21 cellular contexts compared by ENCODE assay signal in genomic region chr5:34652916-34653315, GRCh38. TPM values are rescaled to one million over a fixed set of nuclear protein-coding genes. Genes with fewer than 3 reads are reported as not detected.
DNase-seq lines count a peak whose midpoint lies in the region; ATAC-seq, FAIRE-seq and TF ChIP-seq lines count a peak whose summit lies in the region.
"Had no signal": no experiment of that assay in that cellular context is flagged by ENCODE, and none has a peak within 500 bp of the region (broad histone marks: within the 10 kb centered on the region; RNA-seq: fewer than 3 reads in every experiment).

No MANE protein-coding gene starts in this region.

- POLR2A ChIA-PET in A549 (lab: Yijun Ruan, JAX) = interaction anchor here (1.8 kb wide), 1 partner anchor 67 kb away, joined by 9 read pairs; no protein-coding TSS in a partner anchor

- H3K27me3 Mint-ChIP-seq in HFFc6 (ENCODE audit: insufficient read depth) = peaks cover 6% of the 10 kb centered on the region

- no peak for ATAC-seq in A549
- ATAC-seq: activated CD8-positive, alpha-beta memory T cell treated with anti-CD3 and anti-CD28 coated beads, Interleukin-2, amount 10 ng/mL, durations not matched to agents 7 days and 5 days; foreskin keratinocyte; natural killer cell had no signal

- H3K4me3 ChIP-seq in A549 = no peak overlapping the region
- no peak overlapping the region for H3K4me3 ChIP-seq in astrocyte of the cerebellum (ENCODE audit: low read depth, low read length)
- no peak overlapping the region for H3K4me3 ChIP-seq in fibroblast of the aortic adventitia (ENCODE audit: low read depth, low read length)
- H3K4me3 ChIP-seq: lung had no signal

- in situ Hi-C loops in astrocyte of the cerebellum (cut with HindIII; ENCODE audit: low sequenced_read_pairs) = loop anchor here (5.0 kb wide), 1 partner anchor 34 kb away; no protein-coding TSS in a partner anchor
- in situ Hi-C loops in KBM-7 (cut with MboI; ENCODE audit: low pct_unique_long_range_greater_than_20kb, low sequenced_read_pairs) = no loop called here

- no peak for TF ChIP-seq RAD21 in A549 (conservative IDR thresholded peaks at IDR 0.05 in 1 of 2, IDR thresholded peaks at IDR 0.05 in 1 of 2)

- DNase-seq in A549 (ENCODE audit: low read depth in 1 of 2, low spot score in 1 of 2) = no peak
- peak; percentile 81 for DNase-seq in HFFc6
- DNase-seq in astrocyte of the cerebellum (ENCODE audit: low read depth) = peak; percentile 72
- peak; percentile 92 for DNase-seq in fibroblast of the aortic adventitia (ENCODE audit: low read depth)
- no peak for DNase-seq in hypothalamus (lab: John Stamatoyannopoulos, UW)
- DNase-seq in KBM-7 = no peak
- DNase-seq in DMS153 (lab: John Stamatoyannopoulos, UW) = no peak
- no peak for DNase-seq in HuH-7.5 (ENCODE audit: low spot score)
- DNase-seq: 8988T; activated CD4-positive, CD25-positive, alpha-beta regulatory T cell treated with anti-CD3 and anti-CD28 coated beads, Interleukin-2, amount 50 U/mL, for 72 hours; activated CD8-positive, alpha-beta memory T cell treated with anti-CD3 and anti-CD28 coated beads, Interleukin-2, amount 10 ng/mL, durations not matched to agents 7 days and 5 days; activated effector memory CD4-positive, alpha-beta T cell treated with Interleukin-2 at 50 U/mL for 16 hours; aorta; CD8-positive, alpha-beta memory T cell; foreskin keratinocyte; natural killer cell; NCI-H146; SIG-M5 had no signal

- no peak for FAIRE-seq in A549 (lab: Jason Lieb, UNC)
- FAIRE-seq: urothelium cell line had no signal

- peak overlapping the region; percentile 17; the same call in 1 of the 3 replicates for H3K4me2 ChIP-seq in A549

- H3K27ac ChIP-seq in A549 = peak overlapping the region in 1 of 2 experiments; percentile 32; a peak in 2 of 6 replicates
- H3K27ac ChIP-seq: foreskin keratinocyte had no signal

- no peak for TF ChIP-seq EP300 in A549 (IDR thresholded peaks at IDR 0.05)

- peaks cover 19% of the 10 kb centered on the region for H3K4me1 ChIP-seq in A549
- H3K4me1 ChIP-seq: foreskin keratinocyte had no signal

- H3K4me3 Mint-ChIP-seq in HFFc6 = no peak overlapping the region
- H3K4me3 Mint-ChIP-seq: activated CD8-positive, alpha-beta memory T cell treated with anti-CD3 and anti-CD28 coated beads, Interleukin-2, amount 10 ng/mL, durations not matched to agents 7 days and 5 days; natural killer cell; stimulated activated naive CD8-positive, alpha-beta T cell treated with anti-CD3 and anti-CD28 coated beads, Interleukin-15, Interleukin-2, amounts not matched to agents 100 ng/mL and 50 ng/mL, for 24 hours had no signal

- CTCF ChIA-PET in A549 (lab: Yijun Ruan, JAX) = interaction anchor here (0.5 to 1.5 kb wide), 3 partner anchors 61 to 162 kb away, joined by 3 to 5 read pairs (median 3); no protein-coding TSS in a partner anchor

- peaks cover 8% of the 10 kb centered on the region for H3K36me3 Mint-ChIP-seq in HFFc6 (ENCODE audit: low read depth)
- H3K36me3 Mint-ChIP-seq: activated CD8-positive, alpha-beta memory T cell treated with anti-CD3 and anti-CD28 coated beads, Interleukin-2, amount 10 ng/mL, durations not matched to agents 7 days and 5 days; natural killer cell had no signal

- no peaks in the 10 kb centered on the region for H3K9me3 Mint-ChIP-seq in HFFc6
- H3K9me3 Mint-ChIP-seq: natural killer cell; stimulated activated naive CD8-positive, alpha-beta T cell treated with anti-CD3 and anti-CD28 coated beads, Interleukin-15, Interleukin-2, amounts not matched to agents 100 ng/mL and 50 ng/mL, for 24 hours had no signal

- H3K27ac Mint-ChIP-seq in HFFc6 = no peak overlapping the region
- H3K27ac Mint-ChIP-seq: activated CD8-positive, alpha-beta memory T cell treated with anti-CD3 and anti-CD28 coated beads, Interleukin-2, amount 10 ng/mL, durations not matched to agents 7 days and 5 days; CD8-positive, alpha-beta memory T cell; natural killer cell; stimulated activated naive CD8-positive, alpha-beta T cell treated with anti-CD3 and anti-CD28 coated beads, Interleukin-15, Interleukin-2, amounts not matched to agents 100 ng/mL and 50 ng/mL, for 24 hours had no signal

- H3K4me1 Mint-ChIP-seq in HFFc6 (ENCODE audit: low read depth) = peaks cover 53% of the 10 kb centered on the region

- TF ChIP-seq POLR2A in A549 (IDR thresholded peaks at IDR 0.05; ENCODE audit: low read length) = no peak

- TF ChIP-seq CTCF in A549 (IDR thresholded peaks at IDR 0.05) (no peak), HFFc6 (IDR thresholded peaks at IDR 0.05) (peak; percentile 30), astrocyte of the cerebellum (IDR thresholded peaks at IDR 0.05; ENCODE audit: low read depth, low read length, missing control alignments) (peak; percentile 14), fibroblast of the aortic adventitia (IDR thresholded peaks at IDR 0.05; ENCODE audit: insufficient read depth, low read length) (peak; percentile 37)

- H3K9me3 ChIP-seq in A549 = no peaks in the 10 kb centered on the region

TF ChIP-seq in A549, 52 proteins besides CTCF, POLR2A, EP300 and RAD21:
- TF ChIP-seq NR3C1 (IDR thresholded peaks at IDR 0.05) (no peak), ZNF302 (CRISPR knock-in tag; IDR thresholded peaks at IDR 0.05) (no peak), ZSCAN20 (CRISPR knock-in tag; IDR thresholded peaks at IDR 0.05) (no peak), ATOH8 (CRISPR knock-in tag; IDR thresholded peaks at IDR 0.05; ENCODE audit: low read depth) (no peak), E2F6 (IDR thresholded peaks at IDR 0.05; ENCODE audit: borderline replicate concordance, low read depth) (no peak), CBX8 (IDR thresholded peaks at IDR 0.05) (no peak), ELK1 (IDR thresholded peaks at IDR 0.05; ENCODE audit: low read depth, low read length) (no peak), NFE2L2 (conservative IDR thresholded peaks at IDR 0.05; ENCODE audit: low read length) (no peak)

RNA-seq across cellular contexts. Expression of gene RAI14, which starts 3.2 kb away (rescaled TPM):
- polyA plus RNA-seq in A549 (2011; rRNA removed) = 97.7 and 113 TPM in 2 replicates
- 65.8 and 66.3 TPM in 2 replicates for polyA plus RNA-seq in A549 (2012; cell fraction: cytosol; rRNA removed)
- 39.6 and 43.3 TPM in 2 replicates for polyA plus RNA-seq in A549 (2012; cell fraction: nucleus; rRNA removed)
- polyA plus RNA-seq in A549 (2017; fragmentation: RNase III; extraction: RNeasy Plus Mini Kit Qiagen cat#74134 plus additional on column Dnase treatment) = 71.9 to 76.7 TPM (median 75.3 TPM) in 3 replicates
- 168 and 240 TPM in 2 replicates for polyA minus RNA-seq in A549 (2011; rRNA and poly(A)+ RNA removed)
- total RNA-seq in HFFc6 (2021; fragmentation: NEBNext Ultra II Directional; extraction: Animal tissue kit (Norgen Biotek cat#: 25700)) = 100 to 1,000 TPM; 256 to 360 (median 323) TPM
- 85.9 and 100 TPM in 2 replicates for total RNA-seq in fibroblast of the aortic adventitia (ENCODE audit: low replicate concordance)

Comparison
In these comparisons a context has a peak if more than half of its experiments do, and no peak if none do; other contexts are left out.
1. DNase-seq: peak in HFFc6 (single experiment), astrocyte of the cerebellum (single experiment) and fibroblast of the aortic adventitia (single experiment); none in A549 (0 of 2), hypothalamus (0 of 51), KBM-7 (single experiment), DMS153 (single experiment) and HuH-7.5 (single experiment).